ENCODE assay signal across 26 cellular contexts in the genomic region with DNA sequence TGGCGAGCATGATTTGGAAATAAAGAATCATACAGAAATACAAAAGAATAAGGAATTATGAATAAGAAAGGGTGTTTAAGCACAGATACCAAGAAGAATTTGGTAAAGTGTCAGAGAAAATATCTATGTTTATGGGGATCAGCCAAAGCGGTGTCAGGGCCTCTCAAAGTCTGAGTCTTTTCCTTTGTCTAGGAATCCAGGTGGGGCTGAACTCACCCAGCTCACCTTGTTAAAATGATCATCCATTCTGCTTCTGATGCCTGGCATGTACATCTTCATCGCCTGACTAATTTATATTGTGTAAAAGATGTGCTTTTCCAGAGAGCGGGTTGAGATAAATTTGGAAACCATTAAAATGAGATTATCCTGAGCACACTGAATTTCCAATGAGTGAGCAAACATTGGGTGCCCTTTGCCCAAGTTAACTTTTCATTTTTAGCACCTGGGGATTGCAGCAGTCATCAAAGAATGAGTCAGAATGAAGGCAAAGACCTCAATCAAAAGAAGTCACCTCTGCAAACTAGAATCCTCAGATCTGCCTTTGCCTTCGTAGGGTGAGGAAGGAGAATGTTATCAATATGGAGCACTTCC.
"Had no signal": no experiment of that assay in that cellular context is flagged by ENCODE, and none has a peak within 500 bp of the region (broad histone marks: within the 10 kb centered on the region; RNA-seq: fewer than 3 reads in every experiment).

No MANE protein-coding gene starts in this region.

- H3K4me1 ChIP-seq: parathyroid adenoma, psoas muscle, suprapubic skin, tibial artery had no signal

- H3K27me3 ChIP-seq: brain microvascular endothelial cell, esophagus muscularis mucosa, gastroesophageal sphincter, hepatocyte, spleen, suprapubic skin, tibial artery had no signal

- H3K9ac ChIP-seq: parathyroid adenoma had no signal

- H2AFZ ChIP-seq: hepatocyte, parathyroid adenoma had no signal

- H3K79me2 ChIP-seq: hepatocyte, parathyroid adenoma had no signal

- ATAC-seq: effector memory CD8-positive, alpha-beta T cell; gastroesophageal sphincter; left cardiac atrium; naive thymus-derived CD8-positive, alpha-beta T cell; psoas muscle; right cardiac atrium had no signal

- H3K4me2 ChIP-seq: hepatocyte had no signal

- H3K9me3 ChIP-seq: esophagus muscularis mucosa, gastroesophageal sphincter, psoas muscle, spleen, suprapubic skin, tibial artery had no signal

- DNase-seq: activated CD4-positive, alpha-beta T cell treated with anti-CD3 and anti-CD28 coated beads for 4 hours; activated CD4-positive, alpha-beta T cell treated with anti-CD3 and anti-CD28 coated beads, Interleukin-2, amount 50 U/mL, for 48 hours; activated CD8-positive, alpha-beta memory T cell treated with anti-CD3 and anti-CD28 coated beads, Interleukin-2, amount 50 U/mL, for 4 hours; activated effector memory CD4-positive, alpha-beta T cell treated with anti-CD3 and anti-CD28 coated beads, Interleukin-2, amount 50 U/mL, for 16 hours; activated naive CD4-positive, alpha-beta T cell treated with anti-CD3 and anti-CD28 coated beads, Interleukin-2, amount 10 ng/mL, durations not matched to agents 7 days and 5 days; activated T-cell treated with anti-CD3 and anti-CD28 coated beads, Interleukin-2, amount 50 U/mL, for 1 hour; amniotic stem cell; brain microvascular endothelial cell; cortex of kidney; effector memory CD8-positive, alpha-beta T cell; islet precursor cell; left cardiac atrium; midbrain; naive thymus-derived CD8-positive, alpha-beta T cell; psoas muscle; right cardiac atrium; spleen; stimulated activated naive CD4-positive, alpha-beta T cell; T-helper 1 cell; tibial artery had no signal

- H3K4me3 ChIP-seq: esophagus muscularis mucosa, gastroesophageal sphincter, hepatocyte, psoas muscle, spleen, suprapubic skin, tibial artery had no signal

- H3K27ac ChIP-seq: brain microvascular endothelial cell, esophagus muscularis mucosa, gastroesophageal sphincter, hepatocyte, parathyroid adenoma, psoas muscle, spleen, suprapubic skin, tibial artery, VCaP had no signal

- H3K36me3 ChIP-seq: brain microvascular endothelial cell, esophagus muscularis mucosa, gastroesophageal sphincter, spleen, suprapubic skin, tibial artery had no signal
